1 cellular context compared by ENCODE assay signal in the genomic region with DNA sequence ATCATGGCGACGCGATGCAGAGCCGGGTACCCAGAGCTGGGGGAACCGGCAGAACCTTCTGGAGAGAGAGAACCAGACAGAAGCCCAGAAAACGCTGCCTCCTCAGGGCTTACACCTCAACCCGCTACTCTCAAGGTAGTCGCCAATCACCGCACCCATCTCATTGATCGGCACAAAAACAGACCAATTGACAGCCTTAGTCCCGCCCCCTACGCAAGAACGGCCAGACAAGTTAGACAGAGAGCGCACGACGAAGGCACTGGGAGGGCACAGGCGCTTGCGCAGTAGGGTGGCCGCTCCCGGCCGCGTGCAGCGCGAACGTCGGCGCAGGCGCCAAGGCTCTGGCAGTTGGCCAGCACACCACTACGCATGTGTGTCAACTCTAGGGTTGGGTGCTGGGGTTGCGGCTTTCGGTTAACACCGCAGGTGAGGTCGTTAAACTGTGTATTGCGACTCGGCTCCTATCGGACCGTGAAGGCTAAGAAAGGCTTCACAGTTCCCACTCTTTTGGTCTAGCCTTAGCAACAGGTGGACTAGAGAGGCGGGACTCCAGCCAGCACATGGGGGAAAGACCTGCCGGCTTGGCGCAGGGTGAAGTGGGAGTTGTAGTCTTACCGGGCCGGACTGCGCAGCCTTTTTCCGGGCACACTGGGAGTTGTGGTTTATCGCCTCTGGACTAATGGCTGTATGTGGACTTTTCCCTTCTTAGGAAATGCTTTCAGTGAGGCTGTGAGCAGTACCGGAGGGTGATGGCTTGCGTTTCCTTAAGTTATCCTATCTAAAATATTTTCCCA.
TF ChIP-seq lines count a peak whose summit lies in the region.

A gene (minus strand): TSS at position 113 of the 794 bp plus-strand sequence. CDS start 108 bp downstream, at position 5.
A gene (plus strand): TSS at position 347 of the 794 bp plus-strand sequence. CDS start 1,232 bp downstream, outside the sequence.

TF ChIP-seq in HEK293, 187 proteins besides CTCF, POLR2A, EP300 and RAD21 (continued from another document and continues in another):
- TF ChIP-seq KLF7 (tag by site-specific recombination; IDR thresholded peaks at IDR 0.05; ENCODE audit: borderline replicate concordance) (no peak), ZNF140 (tag by site-specific recombination; IDR thresholded peaks at IDR 0.05) (no peak), SALL2 (tag by site-specific recombination; IDR thresholded peaks at IDR 0.05; ENCODE audit: borderline replicate concordance) (no peak), KLF16 (tag by site-specific recombination; IDR thresholded peaks at IDR 0.05) (0 out of 2 replicates have a peak, but pooled peaks have one; percentile 6), ZNF292 (tag by site-specific recombination; IDR thresholded peaks at IDR 0.05; ENCODE audit: borderline replicate concordance, low read depth) (no peak), KLF9 (tag by site-specific recombination; IDR thresholded peaks at IDR 0.05; ENCODE audit: low read depth) (no peak), ZNF600 (tag by site-specific recombination; IDR thresholded peaks at IDR 0.05) (peak; percentile 24; the same call in 1 of the 2 replicates), ZBTB8A (tag by site-specific recombination; IDR thresholded peaks at IDR 0.05) (peak; percentile 99), OSR2 (tag by site-specific recombination; IDR thresholded peaks at IDR 0.05) (peak; percentile 76), SP7 (tag by site-specific recombination; IDR thresholded peaks at IDR 0.05) (peak; percentile 52), ZNF843 (tag by site-specific recombination; IDR thresholded peaks at IDR 0.05) (0 out of 2 replicates have a peak, but pooled peaks have one; percentile 19), ZNF335 (tag by site-specific recombination; conservative IDR thresholded peaks at IDR 0.05) (peak; percentile 100), ZNF24 (tag by site-specific recombination; IDR thresholded peaks at IDR 0.05) (peak; percentile 33; the same call in 1 of the 2 replicates), ZBTB20 (tag by site-specific recombination; IDR thresholded peaks at IDR 0.05) (peak; percentile 53; the same call in 1 of the 2 replicates), ZNF302 (tag by site-specific recombination; IDR thresholded peaks at IDR 0.05; ENCODE audit: low read depth) (no peak), ZNF366 (tag by site-specific recombination; conservative IDR thresholded peaks at IDR 0.05) (peak; percentile 96), SP3 (tag by site-specific recombination; IDR thresholded peaks at IDR 0.05) (peak; percentile 83), ZNF76 (tag by site-specific recombination; IDR thresholded peaks at IDR 0.05; ENCODE audit: borderline replicate concordance, low read depth) (peak; percentile 97), ZSCAN23 (tag by site-specific recombination; IDR thresholded peaks at IDR 0.05) (0 out of 2 replicates have a peak, but pooled peaks have one; percentile 63), ZNF664 (tag by site-specific recombination; IDR thresholded peaks at IDR 0.05) (peak; percentile 25; the same call in 1 of the 2 replicates), YY2 (tag by site-specific recombination; IDR thresholded peaks at IDR 0.05) (peak; percentile 80), TRIM28 (IDR thresholded peaks at IDR 0.05; ENCODE audit: borderline replicate concordance, low read length) (peak; percentile 22; the same call in 1 of the 2 replicates), ZNF211 (tag by site-specific recombination; IDR thresholded peaks at IDR 0.05; ENCODE audit: low read depth) (no peak), SCRT2 (tag by site-specific recombination; IDR thresholded peaks at IDR 0.05) (peak; percentile 100), ZSCAN16 (tag by site-specific recombination; IDR thresholded peaks at IDR 0.05) (no peak), ZNF394 (tag by site-specific recombination; IDR thresholded peaks at IDR 0.05; ENCODE audit: borderline replicate concordance) (peak; percentile 86), KLF8 (tag by site-specific recombination; IDR thresholded peaks at IDR 0.05) (peak; percentile 62; the same call in 1 of the 2 replicates), BCL11A (tag by site-specific recombination; IDR thresholded peaks at IDR 0.05; ENCODE audit: low read depth) (no peak), SP2 (tag by site-specific recombination; IDR thresholded peaks at IDR 0.05) (peak; percentile 99), ZNF660 (tag by site-specific recombination; IDR thresholded peaks at IDR 0.05) (peak; percentile 29), IKZF3 (tag by site-specific recombination; IDR thresholded peaks at IDR 0.05) (peak; percentile 63)
- TF ChIP-seq, protein P1, sequence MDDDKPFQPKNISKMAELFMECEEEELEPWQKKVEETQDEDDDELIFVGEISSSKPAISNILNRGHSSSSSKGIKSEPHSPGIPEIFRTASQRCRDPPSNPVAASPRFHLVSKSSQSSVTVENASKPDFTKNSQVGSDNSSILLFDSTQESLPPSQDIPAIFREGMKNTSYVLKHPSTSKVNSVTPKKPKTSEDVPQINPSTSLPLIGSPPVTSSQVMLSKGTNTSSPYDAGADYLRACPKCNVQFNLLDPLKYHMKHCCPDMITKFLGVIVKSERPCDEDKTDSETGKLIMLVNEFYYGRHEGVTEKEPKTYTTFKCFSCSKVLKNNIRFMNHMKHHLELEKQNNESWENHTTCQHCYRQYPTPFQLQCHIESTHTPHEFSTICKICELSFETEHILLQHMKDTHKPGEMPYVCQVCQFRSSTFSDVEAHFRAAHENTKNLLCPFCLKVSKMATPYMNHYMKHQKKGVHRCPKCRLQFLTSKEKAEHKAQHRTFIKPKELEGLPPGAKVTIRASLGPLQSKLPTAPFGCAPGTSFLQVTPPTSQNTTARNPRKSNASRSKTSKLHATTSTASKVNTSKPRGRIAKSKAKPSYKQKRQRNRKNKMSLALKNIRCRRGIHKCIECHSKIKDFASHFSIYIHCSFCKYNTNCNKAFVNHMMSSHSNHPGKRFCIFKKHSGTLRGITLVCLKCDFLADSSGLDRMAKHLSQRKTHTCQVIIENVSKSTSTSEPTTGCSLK (tag by site-specific recombination; IDR thresholded peaks at IDR 0.05) = no peak
- TF ChIP-seq, protein P2, sequence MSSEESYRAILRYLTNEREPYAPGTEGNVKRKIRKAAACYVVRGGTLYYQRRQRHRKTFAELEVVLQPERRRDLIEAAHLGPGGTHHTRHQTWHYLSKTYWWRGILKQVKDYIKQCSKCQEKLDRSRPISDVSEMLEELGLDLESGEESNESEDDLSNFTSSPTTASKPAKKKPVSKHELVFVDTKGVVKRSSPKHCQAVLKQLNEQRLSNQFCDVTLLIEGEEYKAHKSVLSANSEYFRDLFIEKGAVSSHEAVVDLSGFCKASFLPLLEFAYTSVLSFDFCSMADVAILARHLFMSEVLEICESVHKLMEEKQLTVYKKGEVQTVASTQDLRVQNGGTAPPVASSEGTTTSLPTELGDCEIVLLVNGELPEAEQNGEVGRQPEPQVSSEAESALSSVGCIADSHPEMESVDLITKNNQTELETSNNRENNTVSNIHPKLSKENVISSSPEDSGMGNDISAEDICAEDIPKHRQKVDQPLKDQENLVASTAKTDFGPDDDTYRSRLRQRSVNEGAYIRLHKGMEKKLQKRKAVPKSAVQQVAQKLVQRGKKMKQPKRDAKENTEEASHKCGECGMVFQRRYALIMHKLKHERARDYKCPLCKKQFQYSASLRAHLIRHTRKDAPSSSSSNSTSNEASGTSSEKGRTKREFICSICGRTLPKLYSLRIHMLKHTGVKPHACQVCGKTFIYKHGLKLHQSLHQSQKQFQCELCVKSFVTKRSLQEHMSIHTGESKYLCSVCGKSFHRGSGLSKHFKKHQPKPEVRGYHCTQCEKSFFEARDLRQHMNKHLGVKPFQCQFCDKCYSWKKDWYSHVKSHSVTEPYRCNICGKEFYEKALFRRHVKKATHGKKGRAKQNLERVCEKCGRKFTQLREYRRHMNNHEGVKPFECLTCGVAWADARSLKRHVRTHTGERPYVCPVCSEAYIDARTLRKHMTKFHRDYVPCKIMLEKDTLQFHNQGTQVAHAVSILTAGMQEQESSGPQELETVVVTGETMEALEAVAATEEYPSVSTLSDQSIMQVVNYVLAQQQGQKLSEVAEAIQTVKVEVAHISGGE (tag by site-specific recombination; conservative IDR thresholded peaks at IDR 0.05; ENCODE audit: low read depth) = peak; percentile 27; the same call in 1 of the 2 replicates
- TF ChIP-seq, protein P3, sequence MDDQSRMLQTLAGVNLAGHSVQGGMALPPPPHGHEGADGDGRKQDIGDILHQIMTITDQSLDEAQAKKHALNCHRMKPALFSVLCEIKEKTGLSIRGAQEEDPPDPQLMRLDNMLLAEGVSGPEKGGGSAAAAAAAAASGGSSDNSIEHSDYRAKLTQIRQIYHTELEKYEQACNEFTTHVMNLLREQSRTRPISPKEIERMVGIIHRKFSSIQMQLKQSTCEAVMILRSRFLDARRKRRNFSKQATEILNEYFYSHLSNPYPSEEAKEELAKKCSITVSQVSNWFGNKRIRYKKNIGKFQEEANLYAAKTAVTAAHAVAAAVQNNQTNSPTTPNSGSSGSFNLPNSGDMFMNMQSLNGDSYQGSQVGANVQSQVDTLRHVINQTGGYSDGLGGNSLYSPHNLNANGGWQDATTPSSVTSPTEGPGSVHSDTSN (CRISPR knock-in tag; IDR thresholded peaks at IDR 0.05) = peak; percentile 98
- TF ChIP-seq, protein P4, sequence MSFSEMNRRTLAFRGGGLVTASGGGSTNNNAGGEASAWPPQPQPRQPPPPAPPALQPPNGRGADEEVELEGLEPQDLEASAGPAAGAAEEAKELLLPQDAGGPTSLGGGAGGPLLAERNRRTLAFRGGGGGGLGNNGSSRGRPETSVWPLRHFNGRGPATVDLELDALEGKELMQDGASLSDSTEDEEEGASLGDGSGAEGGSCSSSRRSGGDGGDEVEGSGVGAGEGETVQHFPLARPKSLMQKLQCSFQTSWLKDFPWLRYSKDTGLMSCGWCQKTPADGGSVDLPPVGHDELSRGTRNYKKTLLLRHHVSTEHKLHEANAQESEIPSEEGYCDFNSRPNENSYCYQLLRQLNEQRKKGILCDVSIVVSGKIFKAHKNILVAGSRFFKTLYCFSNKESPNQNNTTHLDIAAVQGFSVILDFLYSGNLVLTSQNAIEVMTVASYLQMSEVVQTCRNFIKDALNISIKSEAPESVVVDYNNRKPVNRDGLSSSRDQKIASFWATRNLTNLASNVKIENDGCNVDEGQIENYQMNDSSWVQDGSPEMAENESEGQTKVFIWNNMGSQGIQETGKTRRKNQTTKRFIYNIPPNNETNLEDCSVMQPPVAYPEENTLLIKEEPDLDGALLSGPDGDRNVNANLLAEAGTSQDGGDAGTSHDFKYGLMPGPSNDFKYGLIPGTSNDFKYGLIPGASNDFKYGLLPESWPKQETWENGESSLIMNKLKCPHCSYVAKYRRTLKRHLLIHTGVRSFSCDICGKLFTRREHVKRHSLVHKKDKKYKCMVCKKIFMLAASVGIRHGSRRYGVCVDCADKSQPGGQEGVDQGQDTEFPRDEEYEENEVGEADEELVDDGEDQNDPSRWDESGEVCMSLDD (tag by site-specific recombination; IDR thresholded peaks at IDR 0.05) = no peak
- TF ChIP-seq, protein P5, sequence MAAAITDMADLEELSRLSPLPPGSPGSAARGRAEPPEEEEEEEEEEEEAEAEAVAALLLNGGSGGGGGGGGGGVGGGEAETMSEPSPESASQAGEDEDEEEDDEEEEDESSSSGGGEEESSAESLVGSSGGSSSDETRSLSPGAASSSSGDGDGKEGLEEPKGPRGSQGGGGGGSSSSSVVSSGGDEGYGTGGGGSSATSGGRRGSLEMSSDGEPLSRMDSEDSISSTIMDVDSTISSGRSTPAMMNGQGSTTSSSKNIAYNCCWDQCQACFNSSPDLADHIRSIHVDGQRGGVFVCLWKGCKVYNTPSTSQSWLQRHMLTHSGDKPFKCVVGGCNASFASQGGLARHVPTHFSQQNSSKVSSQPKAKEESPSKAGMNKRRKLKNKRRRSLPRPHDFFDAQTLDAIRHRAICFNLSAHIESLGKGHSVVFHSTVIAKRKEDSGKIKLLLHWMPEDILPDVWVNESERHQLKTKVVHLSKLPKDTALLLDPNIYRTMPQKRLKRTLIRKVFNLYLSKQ (tag by site-specific recombination; IDR thresholded peaks at IDR 0.05; ENCODE audit: borderline replicate concordance) = no peak
- TF ChIP-seq, protein P6, sequence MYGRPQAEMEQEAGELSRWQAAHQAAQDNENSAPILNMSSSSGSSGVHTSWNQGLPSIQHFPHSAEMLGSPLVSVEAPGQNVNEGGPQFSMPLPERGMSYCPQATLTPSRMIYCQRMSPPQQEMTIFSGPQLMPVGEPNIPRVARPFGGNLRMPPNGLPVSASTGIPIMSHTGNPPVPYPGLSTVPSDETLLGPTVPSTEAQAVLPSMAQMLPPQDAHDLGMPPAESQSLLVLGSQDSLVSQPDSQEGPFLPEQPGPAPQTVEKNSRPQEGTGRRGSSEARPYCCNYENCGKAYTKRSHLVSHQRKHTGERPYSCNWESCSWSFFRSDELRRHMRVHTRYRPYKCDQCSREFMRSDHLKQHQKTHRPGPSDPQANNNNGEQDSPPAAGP (tag by site-specific recombination; IDR thresholded peaks at IDR 0.05) = no peak
- TF ChIP-seq, protein P7, sequence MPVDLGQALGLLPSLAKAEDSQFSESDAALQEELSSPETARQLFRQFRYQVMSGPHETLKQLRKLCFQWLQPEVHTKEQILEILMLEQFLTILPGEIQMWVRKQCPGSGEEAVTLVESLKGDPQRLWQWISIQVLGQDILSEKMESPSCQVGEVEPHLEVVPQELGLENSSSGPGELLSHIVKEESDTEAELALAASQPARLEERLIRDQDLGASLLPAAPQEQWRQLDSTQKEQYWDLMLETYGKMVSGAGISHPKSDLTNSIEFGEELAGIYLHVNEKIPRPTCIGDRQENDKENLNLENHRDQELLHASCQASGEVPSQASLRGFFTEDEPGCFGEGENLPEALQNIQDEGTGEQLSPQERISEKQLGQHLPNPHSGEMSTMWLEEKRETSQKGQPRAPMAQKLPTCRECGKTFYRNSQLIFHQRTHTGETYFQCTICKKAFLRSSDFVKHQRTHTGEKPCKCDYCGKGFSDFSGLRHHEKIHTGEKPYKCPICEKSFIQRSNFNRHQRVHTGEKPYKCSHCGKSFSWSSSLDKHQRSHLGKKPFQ (tag by site-specific recombination; IDR thresholded peaks at IDR 0.05) = peak; percentile 82
- TF ChIP-seq, protein P8, sequence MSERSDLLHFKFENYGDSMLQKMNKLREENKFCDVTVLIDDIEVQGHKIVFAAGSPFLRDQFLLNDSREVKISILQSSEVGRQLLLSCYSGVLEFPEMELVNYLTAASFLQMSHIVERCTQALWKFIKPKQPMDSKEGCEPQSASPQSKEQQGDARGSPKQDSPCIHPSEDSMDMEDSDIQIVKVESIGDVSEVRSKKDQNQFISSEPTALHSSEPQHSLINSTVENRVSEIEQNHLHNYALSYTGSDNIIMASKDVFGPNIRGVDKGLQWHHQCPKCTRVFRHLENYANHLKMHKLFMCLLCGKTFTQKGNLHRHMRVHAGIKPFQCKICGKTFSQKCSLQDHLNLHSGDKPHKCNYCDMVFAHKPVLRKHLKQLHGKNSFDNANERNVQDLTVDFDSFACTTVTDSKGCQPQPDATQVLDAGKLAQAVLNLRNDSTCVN (tag by site-specific recombination; optimal IDR thresholded peaks at IDR 0.05) = peak; percentile 70
